Comparison of ENCODE assay signal across 19 cellular contexts in genomic region chr18:59864446-59864764, GRCh38. TPM values are rescaled to one million over a fixed set of nuclear protein-coding genes. Genes with fewer than 3 reads are reported as not detected.
"Had no signal": no experiment of that assay in that cellular context is flagged by ENCODE, and none has a peak within 500 bp of the region (broad histone marks: within the 10 kb centered on the region; RNA-seq: fewer than 3 reads in every experiment).

No MANE protein-coding gene starts in this region.

- H3K27ac ChIP-seq: ascending aorta, colonic mucosa, prostate gland, sigmoid colon, thoracic aorta had no signal

- H3K36me3 ChIP-seq: ascending aorta, colonic mucosa, prostate gland, sigmoid colon, thoracic aorta had no signal

- H3K27ac Mint-ChIP-seq: activated CD8-positive, alpha-beta T cell treated with anti-CD3 and anti-CD28 coated beads, Interleukin-2, amount 10 ng/mL, durations not matched to agents 7 days and 5 days; activated T-helper 1 cell treated with anti-CD3 and anti-CD28 coated beads, Interleukin-12 subunit alpha, Interleukin-12 subunit beta, Interleukin-2, Interleukin-4 antibody, amounts not matched to agents 30 ng/mL and 10 ng/mL and 1 ng/mL, durations not matched to agents 14 hours and 24 hours and 36 hours; memory B cell; natural killer cell treated with Interleukin-12 subunit alpha and Interleukin-12 subunit beta and Interleukin-15 and Interleukin-18, amount 100 ng/mL, for 72 hours; stimulated activated naive CD8-positive, alpha-beta T cell treated with anti-CD3 and anti-CD28 coated beads, Interleukin-15, amount 100 ng/mL, for 72 hours had no signal

- H3K9me3 Mint-ChIP-seq: activated T-helper 1 cell treated with anti-CD3 and anti-CD28 coated beads, Interleukin-12 subunit alpha, Interleukin-12 subunit beta, Interleukin-2, Interleukin-4 antibody, amounts not matched to agents 30 ng/mL and 10 ng/mL and 1 ng/mL, durations not matched to agents 14 hours and 24 hours and 36 hours; natural killer cell treated with Interleukin-12 subunit alpha and Interleukin-12 subunit beta and Interleukin-15 and Interleukin-18, amount 100 ng/mL, for 72 hours; stimulated activated naive CD8-positive, alpha-beta T cell treated with anti-CD3 and anti-CD28 coated beads, Interleukin-15, amount 100 ng/mL, for 72 hours had no signal

- H3K4me1 ChIP-seq: ascending aorta, colonic mucosa, prostate gland, sigmoid colon had no signal

- H3K27me3 Mint-ChIP-seq: memory B cell; stimulated activated naive CD8-positive, alpha-beta T cell treated with anti-CD3 and anti-CD28 coated beads, Interleukin-15, amount 100 ng/mL, for 72 hours had no signal

- H3K4me3 Mint-ChIP-seq: activated CD8-positive, alpha-beta T cell treated with anti-CD3 and anti-CD28 coated beads, Interleukin-2, amount 10 ng/mL, durations not matched to agents 7 days and 5 days; activated T-helper 1 cell treated with anti-CD3 and anti-CD28 coated beads, Interleukin-12 subunit alpha, Interleukin-12 subunit beta, Interleukin-2, Interleukin-4 antibody, amounts not matched to agents 30 ng/mL and 10 ng/mL and 1 ng/mL, durations not matched to agents 14 hours and 24 hours and 36 hours; memory B cell; natural killer cell treated with Interleukin-12 subunit alpha and Interleukin-12 subunit beta and Interleukin-15 and Interleukin-18, amount 100 ng/mL, for 72 hours; stimulated activated naive CD8-positive, alpha-beta T cell treated with anti-CD3 and anti-CD28 coated beads, Interleukin-15, amount 100 ng/mL, for 72 hours had no signal

- DNase-seq: activated CD4-positive, alpha-beta T cell treated with anti-CD3 and anti-CD28 coated beads for 4 hours; activated CD8-positive, alpha-beta T cell treated with anti-CD3 and anti-CD28 coated beads, Interleukin-2, amount 10 ng/mL, durations not matched to agents 7 days and 5 days; activated naive CD4-positive, alpha-beta T cell; colonic mucosa; effector CD4-positive, alpha-beta T cell; erythroblast; glutamatergic neuron; occipital lobe; sigmoid colon; stimulated activated CD4-positive, alpha-beta T cell treated with anti-CD3 and anti-CD28 coated beads, Interleukin-2, amount 100 ng/mL, for 48 hours; stimulated activated naive CD8-positive, alpha-beta T cell treated with anti-CD3 and anti-CD28 coated beads, Interleukin-15, amount 100 ng/mL, for 72 hours; T-helper 9 cell had no signal

- H3K4me1 Mint-ChIP-seq: stimulated activated naive CD8-positive, alpha-beta T cell treated with anti-CD3 and anti-CD28 coated beads, Interleukin-15, amount 100 ng/mL, for 72 hours had no signal

- H3K36me3 Mint-ChIP-seq: memory B cell; natural killer cell treated with Interleukin-12 subunit alpha and Interleukin-12 subunit beta and Interleukin-15 and Interleukin-18, amount 100 ng/mL, for 72 hours had no signal

- H3K27me3 ChIP-seq: ascending aorta, colonic mucosa, sigmoid colon had no signal

- ATAC-seq: activated CD8-positive, alpha-beta T cell treated with anti-CD3 and anti-CD28 coated beads, Interleukin-2, amount 10 ng/mL, durations not matched to agents 7 days and 5 days; left lobe of liver; stimulated activated naive CD8-positive, alpha-beta T cell treated with anti-CD3 and anti-CD28 coated beads, Interleukin-15, amount 100 ng/mL, for 72 hours had no signal

- H3K4me3 ChIP-seq: ascending aorta, colonic mucosa, prostate gland, sigmoid colon, thoracic aorta had no signal

- H3K9me3 ChIP-seq: ascending aorta, colonic mucosa, prostate gland, sigmoid colon, thoracic aorta had no signal

RNA-seq across cellular contexts. Expression of gene PMAIP1, which starts 35.4 kb away (rescaled TPM):
- total RNA-seq: ascending aorta, thoracic aorta had no signal
